In the genomic region with DNA sequence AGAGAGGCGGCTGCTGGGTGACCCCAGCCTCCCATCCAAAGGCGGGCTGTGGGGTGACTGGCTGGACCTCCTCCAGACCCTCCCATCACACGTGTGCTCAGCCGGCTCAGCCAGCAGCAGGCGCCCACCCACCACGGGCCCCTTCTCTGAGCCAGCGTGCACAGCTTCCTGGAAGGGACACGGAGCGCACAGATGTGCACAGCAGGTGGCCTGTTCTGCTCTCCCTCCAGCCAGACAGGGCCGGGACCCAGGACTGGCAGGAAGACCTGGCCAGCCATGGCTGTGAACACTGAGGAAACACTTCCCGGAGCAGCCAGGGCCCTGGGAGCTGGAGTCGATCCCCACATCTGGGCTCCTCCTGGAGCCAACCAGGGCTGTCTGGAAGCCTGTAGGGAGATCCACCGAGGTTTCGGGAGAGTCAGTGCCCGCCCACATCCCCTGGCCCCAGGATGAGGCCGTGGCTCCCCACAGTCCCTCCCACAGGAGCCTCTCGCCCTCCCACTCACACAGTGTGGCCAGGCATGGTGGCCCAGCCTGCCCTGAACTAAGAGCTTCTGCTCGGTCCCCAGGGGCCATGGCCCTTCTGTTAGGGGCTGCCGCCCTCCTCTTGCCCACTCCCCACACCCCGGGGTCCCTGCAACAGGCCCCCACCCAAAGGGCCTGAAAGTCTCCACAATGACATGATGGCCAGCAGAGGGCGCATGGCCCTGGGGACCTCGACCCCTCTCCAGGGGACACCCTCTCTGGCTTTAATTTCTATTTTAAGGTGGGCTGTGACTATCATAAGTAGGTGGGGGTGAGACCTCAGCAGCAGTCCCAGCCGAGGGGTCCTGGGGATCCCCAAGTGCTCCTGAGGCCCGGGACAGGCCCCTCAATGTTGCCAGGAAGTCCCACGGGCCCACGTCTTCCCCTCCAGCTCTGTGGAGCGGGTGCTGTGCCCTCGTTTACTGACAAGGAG, we compare ENCODE assay signal across 9 cellular contexts.
DNase-seq lines count a peak whose midpoint lies in the region; ATAC-seq and TF ChIP-seq lines count a peak whose summit lies in the region.
"Had no signal": no experiment of that assay in that cellular context is flagged by ENCODE, and none has a peak within 500 bp of the region (broad histone marks: within the 10 kb centered on the region; RNA-seq: fewer than 3 reads in every experiment).

No MANE protein-coding gene starts in this region.

- peaks cover 21% of the 10 kb centered on the region for H3K27me3 Mint-ChIP-seq in activated CD4-positive, alpha-beta T cell treated with anti-CD3 and anti-CD28 coated beads for 36 hours

- intact Hi-C loops in activated CD4-positive, alpha-beta T cell treated with anti-CD3 and anti-CD28 coated beads for 36 hours (cut with DNase I, micrococcal nuclease): no loop called here
- intact Hi-C loops in Right ventricle myocardium inferior (cut with DNase I) (no loop called here), testis (cut with DNase I; ENCODE audit: low total_unique reads) (no loop called here)

- no peak overlapping the region for H3K27ac ChIP-seq in testis

- H3K36me3 Mint-ChIP-seq in activated CD4-positive, alpha-beta T cell treated with anti-CD3 and anti-CD28 coated beads for 36 hours (ENCODE audit: low read depth): no peaks in the 10 kb centered on the region
- H3K36me3 Mint-ChIP-seq: activated naive CD4-positive, alpha-beta T cell treated with anti-CD3 and anti-CD28 coated beads, Interleukin-2, amount 50 U/mL, for 24 hours had no signal

- H3K9me3 ChIP-seq in testis: no peaks in the 10 kb centered on the region

- no peaks in the 10 kb centered on the region for H3K9me3 Mint-ChIP-seq in activated CD4-positive, alpha-beta T cell treated with anti-CD3 and anti-CD28 coated beads for 36 hours (ENCODE audit: low read depth)
- H3K9me3 Mint-ChIP-seq: activated naive CD4-positive, alpha-beta T cell treated with anti-CD3 and anti-CD28 coated beads, Interleukin-2, amount 50 U/mL, for 24 hours had no signal

- H3K4me1 Mint-ChIP-seq in activated CD4-positive, alpha-beta T cell treated with anti-CD3 and anti-CD28 coated beads for 36 hours: no peaks in the 10 kb centered on the region
- H3K4me1 Mint-ChIP-seq: activated naive CD4-positive, alpha-beta T cell treated with anti-CD3 and anti-CD28 coated beads, Interleukin-2, amount 50 U/mL, for 24 hours had no signal

- no peak overlapping the region for H3K4me3 Mint-ChIP-seq in activated CD4-positive, alpha-beta T cell treated with anti-CD3 and anti-CD28 coated beads for 36 hours
- H3K4me3 Mint-ChIP-seq: activated naive CD4-positive, alpha-beta T cell treated with anti-CD3 and anti-CD28 coated beads, Interleukin-2, amount 50 U/mL, for 24 hours had no signal

- no peak overlapping the region for H3K27ac Mint-ChIP-seq in activated CD4-positive, alpha-beta T cell treated with anti-CD3 and anti-CD28 coated beads for 36 hours
- H3K27ac Mint-ChIP-seq: activated naive CD4-positive, alpha-beta T cell treated with anti-CD3 and anti-CD28 coated beads, Interleukin-2, amount 50 U/mL, for 24 hours had no signal

- TF ChIP-seq POLR2A in testis (IDR thresholded peaks at IDR 0.05): no peak

- TF ChIP-seq CTCF in testis (IDR thresholded peaks at IDR 0.05): peak in 2 of 3 experiments; percentile 17 to 48

- H3K27me3 ChIP-seq in testis: no peaks in the 10 kb centered on the region

- peaks cover 16% of the 10 kb centered on the region for H3K4me1 ChIP-seq in testis

- no peaks in the 10 kb centered on the region for H3K36me3 ChIP-seq in testis (ENCODE audit: low read depth, missing control alignments)

- CTCF ChIA-PET in activated CD4-positive, alpha-beta T cell treated with anti-CD3 and anti-CD28 coated beads for 36 hours (lab: Charles Lee): interaction anchor here (0.6 to 0.8 kb wide), 3 partner anchors 19 to 245 kb away, joined by 3 to 4 read pairs (median 3); no protein-coding TSS in a partner anchor

- in situ Hi-C loops in SK-MEL-5 (cut with HindIII; ENCODE audit: low pct_unique_long_range_greater_than_20kb, low sequenced_read_pairs): loop anchor here (25.0 kb wide), 1 partner anchor 277 kb away; no protein-coding TSS in a partner anchor

- 48 to 57% methylated on average over 3 to 27 of the region's 28 CpGs for WGBS in testis, 2 donors

- POLR2A ChIA-PET in activated CD4-positive, alpha-beta T cell treated with anti-CD3 and anti-CD28 coated beads for 36 hours (lab: Charles Lee): no interaction called here

- DNase-seq in activated CD4-positive, alpha-beta T cell treated with anti-CD3 and anti-CD28 coated beads for 36 hours: peak; percentile 34
- DNase-seq in activated CD4-positive, alpha-beta T cell treated with anti-CD3 and anti-CD28 coated beads, Interleukin-2, amount 50 U/mL, for 4 hours: no peak
- DNase-seq in SK-MEL-5 (ENCODE audit: low read depth, low spot score) (peak; percentile 66), Right ventricle myocardium inferior (ENCODE audit: missing footprints) (no peak), testis (no peak), middle frontal gyrus (ENCODE audit: extremely low spot score, low spot score) (no peak), hypothalamus (lab: John Stamatoyannopoulos, UW) (no peak)

- H3K4me3 ChIP-seq in testis: no peak overlapping the region

- ATAC-seq in activated CD4-positive, alpha-beta T cell treated with anti-CD3 and anti-CD28 coated beads for 36 hours: no peak
- ATAC-seq in Right ventricle myocardium inferior (peak; percentile 20), HG03378 (IDR thresholded peaks at IDR 0.05; ENCODE audit: unreplicated experiment) (no peak)

Comparison
In these comparisons a context has a peak if more than half of its experiments do, and no peak if none do; other contexts are left out.
1. DNase-seq: peak in activated CD4-positive, alpha-beta T cell treated with anti-CD3 and anti-CD28 coated beads for 36 hours (single experiment) and SK-MEL-5 (single experiment); none in activated CD4-positive, alpha-beta T cell treated with anti-CD3 and anti-CD28 coated beads, Interleukin-2, amount 50 U/mL, for 4 hours (0 of 2), Right ventricle myocardium inferior (single experiment), testis (single experiment), middle frontal gyrus (single experiment) and hypothalamus (0 of 51).